ENCODE assay signal across 21 cellular contexts in genomic region chr16:24452724-24453123, GRCh38.
DNase-seq lines count a peak whose midpoint lies in the region; ATAC-seq, FAIRE-seq and TF ChIP-seq lines count a peak whose summit lies in the region.
"Had no signal": no experiment of that assay in that cellular context is flagged by ENCODE, and none has a peak within 500 bp of the region (broad histone marks: within the 10 kb centered on the region; RNA-seq: fewer than 3 reads in every experiment).

No MANE protein-coding gene starts in this region.

- no peak for TF ChIP-seq POLR2A in K562 (conservative IDR thresholded peaks at IDR 0.05)

- no peak overlapping the region for H3K27ac Mint-ChIP-seq in activated naive CD8-positive, alpha-beta T cell treated with anti-CD3 and anti-CD28 coated beads, Interleukin-2, amount 50 U/mL, for 24 hours
- H3K27ac Mint-ChIP-seq: B cell; CD4-positive, alpha-beta T cell; CD8-positive, alpha-beta memory T cell; GM23338; H9 had no signal

- no peak for FAIRE-seq in K562 (lab: Jason Lieb, UNC)
- FAIRE-seq: D721Med, GM12891, GM18507 had no signal

- no peaks in the 10 kb centered on the region for H3K36me3 Mint-ChIP-seq in activated naive CD8-positive, alpha-beta T cell treated with anti-CD3 and anti-CD28 coated beads, Interleukin-2, amount 50 U/mL, for 24 hours (ENCODE audit: low read depth)
- H3K36me3 Mint-ChIP-seq: CD8-positive, alpha-beta memory T cell had no signal

- no peak overlapping the region for H3K4me3 Mint-ChIP-seq in activated naive CD8-positive, alpha-beta T cell treated with anti-CD3 and anti-CD28 coated beads, Interleukin-2, amount 50 U/mL, for 24 hours
- H3K4me3 Mint-ChIP-seq: B cell; CD4-positive, alpha-beta T cell; CD8-positive, alpha-beta memory T cell; GM23338; H9 had no signal

- ATAC-seq in K562 (no peak), HG03571 (IDR thresholded peaks at IDR 0.05; ENCODE audit: unreplicated experiment) (no peak)
- no peak for ATAC-seq in activated naive CD8-positive, alpha-beta T cell treated with anti-CD3 and anti-CD28 coated beads, Interleukin-2, amount 50 U/mL, for 24 hours
- ATAC-seq: GM23338, HCT116 had no signal

- H3K27ac ChIP-seq in K562 (ENCODE audit: extremely low read depth, low read depth, low read length): no peak overlapping the region
- H3K27ac ChIP-seq: BLaER1, C4-2B had no signal

- no peak for TF ChIP-seq CTCF in K562 (IDR thresholded peaks at IDR 0.05 in 2 of 3, conservative IDR thresholded peaks at IDR 0.05 in 1 of 3; ENCODE audit: insufficient read depth in 2 of 3, low read depth in 1 of 3, low read length in 3 of 3)

- no peak overlapping the region for H3K4me2 ChIP-seq in K562 (ENCODE audit: insufficient read depth, low read length)
- H3K4me2 ChIP-seq: BLaER1, GM23338 had no signal

- DNase-seq in CD1c-positive myeloid dendritic cell (ENCODE audit: extremely low spot score) (peak; percentile 11), KBM-7 (peak; percentile 19), SKM-1 treated with dmso at 0.1 percent for 144 hours (lab: John Stamatoyannopoulos, UW; ENCODE audit: unreplicated experiment) (peak; percentile 20), K562 (ENCODE audit: extremely low read depth in 1 of 4, low spot score in 3 of 4) (no peak)
- no peak for DNase-seq in activated naive CD8-positive, alpha-beta T cell treated with anti-CD3 and anti-CD28 coated beads, Interleukin-2, amount 50 U/mL, for 24 hours
- DNase-seq: CD4-positive, alpha-beta T cell; CD8-positive, alpha-beta memory T cell; DMS 273 treated with DMSO at 0.1 percent for 48 hours; DMS53; DMS79 treated with DMSO at 0.1 percent for 48 hours; GF-D8; H9 had no signal

- no TSS peak for BruUV-seq in K562 (replicated peaks; lab: Mats Ljungman, UMichigan)

- 3% methylated on average over 3 of the region's 3 CpGs for WGBS in K562 (ENCODE audit: insufficient coverage, low coverage, missing lambda C conversion rate)

- H3K9me1 ChIP-seq in K562 (ENCODE audit: control insufficient read depth, insufficient read depth, low read length): no peaks in the 10 kb centered on the region

- POLR2A ChIA-PET in K562 (lab: Yijun Ruan, JAX): no interaction called here

- H3K9me3 ChIP-seq in K562 (replicated peaks; ENCODE audit: control insufficient read depth, insufficient read depth, low read depth, low read length): no peaks in the 10 kb centered on the region

- H3K9me3 Mint-ChIP-seq in activated naive CD8-positive, alpha-beta T cell treated with anti-CD3 and anti-CD28 coated beads, Interleukin-2, amount 50 U/mL, for 24 hours: no peaks in the 10 kb centered on the region
- H3K9me3 Mint-ChIP-seq: CD4-positive, alpha-beta T cell; CD8-positive, alpha-beta memory T cell; GM23338; H9 had no signal

- CTCF ChIA-PET in K562 (lab: Yijun Ruan, JAX; ENCODE audit: low intra/inter-chr PET ratio): no interaction called here

- TF ChIP-seq RAD21 in K562 (CRISPR knock-in tag; conservative IDR thresholded peaks at IDR 0.05 in 1 of 2, IDR thresholded peaks at IDR 0.05 in 1 of 2): no peak

- no peaks in the 10 kb centered on the region for H3K4me1 Mint-ChIP-seq in activated naive CD8-positive, alpha-beta T cell treated with anti-CD3 and anti-CD28 coated beads, Interleukin-2, amount 50 U/mL, for 24 hours
- H3K4me1 Mint-ChIP-seq: B cell; CD8-positive, alpha-beta memory T cell; GM23338 had no signal

- H3K4me1 ChIP-seq in K562 (replicated peaks in 1 of 2; ENCODE audit: control insufficient read depth in 2 of 2, insufficient read depth in 2 of 2, low read length in 2 of 2): no peaks in the 10 kb centered on the region
- H3K4me1 ChIP-seq: BLaER1 had no signal

- no peak overlapping the region for H2AFZ ChIP-seq in K562 (ENCODE audit: low read depth, low read length)
- H2AFZ ChIP-seq: GM23338 had no signal

- H3K4me3 ChIP-seq in K562: no peak overlapping the region
- H3K4me3 ChIP-seq: BLaER1, GM23338 had no signal

- intact Hi-C loops in K562 (cut with micrococcal nuclease): no loop called here

- no peaks in the 10 kb centered on the region for H3K36me3 ChIP-seq in K562 (ENCODE audit: control insufficient read depth, insufficient read depth, low read length)
- H3K36me3 ChIP-seq: BLaER1 had no signal

- H3K79me2 ChIP-seq in K562 (ENCODE audit: control insufficient read depth, insufficient read depth, low read length): no peaks in the 10 kb centered on the region

- in situ Hi-C loops in KBM-7 (cut with MboI; ENCODE audit: low pct_unique_long_range_greater_than_20kb, low sequenced_read_pairs): no loop called here
- in situ Hi-C loops in K562 (cut with MboI): no loop called here

- peaks cover 20% of the 10 kb centered on the region for H3K27me3 Mint-ChIP-seq in activated naive CD8-positive, alpha-beta T cell treated with anti-CD3 and anti-CD28 coated beads, Interleukin-2, amount 50 U/mL, for 24 hours

- no peak overlapping the region for H3K9ac ChIP-seq in K562 (ENCODE audit: insufficient read depth in 1 of 2, low read depth in 2 of 2, low read length in 2 of 2)
- H3K9ac ChIP-seq: BLaER1 had no signal

- no peaks in the 10 kb centered on the region for H4K20me1 ChIP-seq in K562 (replicated peaks; ENCODE audit: control insufficient read depth, insufficient read depth, low read length)
- H4K20me1 ChIP-seq: BLaER1 had no signal

- TF ChIP-seq EP300 in K562 (IDR thresholded peaks at IDR 0.05; ENCODE audit: low read length): no peak

- peaks cover 0 to 18% of the 10 kb centered on the region in 2 experiments; a peak in 3 of 5 replicates for H3K27me3 ChIP-seq in K562 (ENCODE audit: control insufficient read depth in 2 of 2, insufficient read depth in 2 of 2, low read length in 2 of 2)
- H3K27me3 ChIP-seq: BLaER1 had no signal

TF ChIP-seq in K562, 482 proteins besides CTCF, POLR2A, EP300 and RAD21:
- TF ChIP-seq RFX7 (CRISPR knock-in tag; IDR thresholded peaks at IDR 0.05) (no peak), SPI1 (IDR thresholded peaks at IDR 0.05; ENCODE audit: borderline replicate concordance, low read depth, low read length) (peak; percentile 64; the same call in 1 of the 2 replicates)

Comparison
In these comparisons a context has a peak if more than half of its experiments do, and no peak if none do; other contexts are left out.
1. DNase-seq: peak in CD1c-positive myeloid dendritic cell (single experiment), KBM-7 (single experiment) and SKM-1 treated with dmso at 0.1 percent for 144 hours (single experiment); none in K562 (0 of 4) and activated naive CD8-positive, alpha-beta T cell treated with anti-CD3 and anti-CD28 coated beads, Interleukin-2, amount 50 U/mL, for 24 hours (single experiment).